In the genomic region with DNA sequence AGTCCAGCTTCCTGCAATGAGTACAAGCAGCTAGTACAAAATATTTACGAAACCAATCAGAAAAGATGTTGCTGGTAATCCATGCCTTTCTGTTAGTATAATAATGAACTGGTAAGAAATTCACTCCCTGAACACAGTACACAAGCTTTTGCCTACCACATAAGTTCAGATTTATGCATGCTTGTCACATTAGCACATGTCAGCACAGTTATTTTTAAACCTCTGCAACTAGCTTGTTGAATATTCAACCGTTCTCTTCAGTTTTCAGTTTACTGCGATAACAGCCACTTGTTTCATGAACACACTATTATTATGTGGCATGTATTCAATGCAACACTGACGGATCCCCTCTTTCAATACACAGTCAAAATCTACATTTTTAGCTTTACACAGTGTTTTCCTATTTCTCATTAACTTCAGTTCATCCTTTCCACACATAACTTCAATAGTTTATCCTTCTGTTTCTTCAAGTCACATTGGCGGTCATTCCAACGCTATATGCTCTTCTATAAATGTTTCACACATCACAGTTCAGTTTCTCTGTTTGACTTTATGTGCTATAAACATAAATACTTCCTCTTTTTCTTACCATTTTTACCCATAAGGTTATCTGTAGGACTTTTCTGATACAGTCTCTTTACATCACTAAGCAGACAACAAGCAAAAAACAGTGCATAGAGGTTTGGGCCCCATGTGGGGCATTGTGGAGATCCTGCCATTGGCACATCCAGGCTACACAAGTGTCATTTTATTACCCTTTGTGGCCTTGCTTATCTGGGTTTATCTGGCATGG, we compare ENCODE assay signal across 12 cellular contexts.
DNase-seq lines count a peak whose midpoint lies in the region; ATAC-seq and TF ChIP-seq lines count a peak whose summit lies in the region.
"Had no signal": no experiment of that assay in that cellular context is flagged by ENCODE, and none has a peak within 500 bp of the region (broad histone marks: within the 10 kb centered on the region; RNA-seq: fewer than 3 reads in every experiment).

No MANE protein-coding gene starts in this region.

- H3K36me3 Mint-ChIP-seq in T-helper 17 cell (ENCODE audit: low read depth), result peaks cover 2% of the 10 kb centered on the region
- H3K36me3 Mint-ChIP-seq in activated T-helper 2 cell treated with anti-CD3 and anti-CD28 coated beads, Interferon-gamma antibody, Interleukin-2, Interleukin-4, amounts not matched to agents 10 μg/mL and 5 μg/mL and 100 μg/mL, durations not matched to agents 14 hours and 24 hours and 36 hours (ENCODE audit: low read depth), result peaks cover 21% of the 10 kb centered on the region

- H3K27me3 ChIP-seq in mammary epithelial cell (ENCODE audit: insufficient read depth, low read length), result no peaks in the 10 kb centered on the region
- H3K27me3 ChIP-seq: MG63, vagina had no signal

- H3K27ac ChIP-seq in mammary epithelial cell (ENCODE audit: insufficient read depth, low read depth, low read length), result no peak overlapping the region
- H3K27ac ChIP-seq: vagina had no signal

- H3K9me3 ChIP-seq in T-helper 17 cell (ENCODE audit: control insufficient read depth, low read length, poor library complexity, severe bottlenecking) (no peaks in the 10 kb centered on the region), mammary epithelial cell (replicated peaks; ENCODE audit: insufficient read depth, low read length) (no peaks in the 10 kb centered on the region)
- H3K9me3 ChIP-seq: MG63, vagina had no signal

- peak; percentile 77 for ATAC-seq in GM19455 (IDR thresholded peaks at IDR 0.05; ENCODE audit: unreplicated experiment)
- ATAC-seq in HG03066 (IDR thresholded peaks at IDR 0.05; ENCODE audit: low read depth, unreplicated experiment), result peak; percentile 70
- no peak for ATAC-seq in T-helper 17 cell

- H3K36me3 ChIP-seq in mammary epithelial cell (ENCODE audit: insufficient read depth, low read length), result no peaks in the 10 kb centered on the region
- H3K36me3 ChIP-seq: MG63, vagina had no signal

- H3K9ac ChIP-seq in mammary epithelial cell (ENCODE audit: insufficient read depth, low read length), result no peak overlapping the region

- no peaks in the 10 kb centered on the region for H4K20me1 ChIP-seq in mammary epithelial cell (ENCODE audit: insufficient read depth, low read length)

- H3K4me3 ChIP-seq in mammary epithelial cell (replicated peaks in 1 of 3; ENCODE audit: insufficient read depth in 1 of 3, low read depth in 2 of 3, low read length in 3 of 3), result no peak overlapping the region
- H3K4me3 ChIP-seq: MG63, vagina had no signal

- intact Hi-C loops in activated T-helper 2 cell treated with anti-CD3 and anti-CD28 coated beads, Interferon-gamma antibody, Interleukin-2, Interleukin-4, amounts not matched to agents 10 μg/mL and 5 μg/mL and 100 μg/mL, durations not matched to agents 14 hours and 24 hours and 36 hours (cut with micrococcal nuclease), result no loop called here
- intact Hi-C loops in mammary epithelial cell (cut with micrococcal nuclease), result no loop called here

- dilution Hi-C loops in mammary epithelial cell (cut with HindIII; ENCODE audit: low sequenced_read_pairs), result no loop called here

- in situ Hi-C loops in mammary epithelial cell (cut with MboI; ENCODE audit: low sequenced_read_pairs in 2 of 2), result no loop called here

- H3K27me3 Mint-ChIP-seq in T-helper 17 cell, result no peaks in the 10 kb centered on the region
- no peaks in the 10 kb centered on the region for H3K27me3 Mint-ChIP-seq in activated T-helper 2 cell treated with anti-CD3 and anti-CD28 coated beads, Interferon-gamma antibody, Interleukin-2, Interleukin-4, amounts not matched to agents 10 μg/mL and 5 μg/mL and 100 μg/mL, durations not matched to agents 14 hours and 24 hours and 36 hours (ENCODE audit: low read depth)
- H3K27me3 Mint-ChIP-seq: activated CD4-positive, alpha-beta T cell treated with anti-CD3 and anti-CD28 coated beads, Interleukin-2, amount 10 ng/mL, durations not matched to agents 24 days and 14 days had no signal

- BruUV-seq in mammary epithelial cell (replicated peaks; lab: Mats Ljungman, UMichigan), result no TSS peak

- H2AFZ ChIP-seq in mammary epithelial cell (ENCODE audit: low read depth, low read length), result no peak overlapping the region

- no peak overlapping the region for H3K27ac Mint-ChIP-seq in T-helper 17 cell
- no peak overlapping the region for H3K27ac Mint-ChIP-seq in activated T-helper 2 cell treated with anti-CD3 and anti-CD28 coated beads, Interferon-gamma antibody, Interleukin-2, Interleukin-4, amounts not matched to agents 10 μg/mL and 5 μg/mL and 100 μg/mL, durations not matched to agents 14 hours and 24 hours and 36 hours
- H3K27ac Mint-ChIP-seq: activated CD4-positive, alpha-beta T cell treated with anti-CD3 and anti-CD28 coated beads, Interleukin-2, amount 10 ng/mL, durations not matched to agents 24 days and 14 days had no signal

- peak overlapping the region; percentile 58 for H3K4me3 Mint-ChIP-seq in T-helper 17 cell
- no peak overlapping the region for H3K4me3 Mint-ChIP-seq in activated T-helper 2 cell treated with anti-CD3 and anti-CD28 coated beads, Interferon-gamma antibody, Interleukin-2, Interleukin-4, amounts not matched to agents 10 μg/mL and 5 μg/mL and 100 μg/mL, durations not matched to agents 14 hours and 24 hours and 36 hours (ENCODE audit: low read depth)
- H3K4me3 Mint-ChIP-seq: activated CD4-positive, alpha-beta T cell treated with anti-CD3 and anti-CD28 coated beads, Interleukin-2, amount 10 ng/mL, durations not matched to agents 24 days and 14 days had no signal

- peaks cover 22% of the 10 kb centered on the region for H3K4me1 Mint-ChIP-seq in T-helper 17 cell
- H3K4me1 Mint-ChIP-seq in activated T-helper 2 cell treated with anti-CD3 and anti-CD28 coated beads, Interferon-gamma antibody, Interleukin-2, Interleukin-4, amounts not matched to agents 10 μg/mL and 5 μg/mL and 100 μg/mL, durations not matched to agents 14 hours and 24 hours and 36 hours (ENCODE audit: low read depth), result peaks cover 10% of the 10 kb centered on the region

- H3K79me2 ChIP-seq in mammary epithelial cell (ENCODE audit: insufficient read depth, low read length), result no peaks in the 10 kb centered on the region

- DNase-seq in GM10248 (ENCODE audit: extremely low spot score) (peak; percentile 3), T-helper 17 cell (no peak), NCI-H2029 treated with DMSO at 0.1 percent for 48 hours (lab: John Stamatoyannopoulos, UW) (no peak), mammary epithelial cell (no peak), SW 1271 (lab: John Stamatoyannopoulos, UW) (no peak)
- no peak for DNase-seq in activated T-helper 2 cell treated with anti-CD3 and anti-CD28 coated beads, Interferon-gamma antibody, Interleukin-2, Interleukin-4, amounts not matched to agents 10 μg/mL and 5 μg/mL and 100 μg/mL, durations not matched to agents 14 hours and 24 hours and 36 hours (ENCODE audit: low spot score)
- DNase-seq: activated CD4-positive, alpha-beta T cell treated with anti-CD3 and anti-CD28 coated beads, Interleukin-2, amount 10 ng/mL, durations not matched to agents 24 days and 14 days; MG63; NCI-H2171 treated with DMSO at 0.1 percent for 48 hours had no signal

- TF ChIP-seq CTCF in GM10248 (IDR thresholded peaks at IDR 0.05; ENCODE audit: control extremely low read depth, extremely low read depth, low read depth, missing control alignments) (no peak), mammary epithelial cell (conservative IDR thresholded peaks at IDR 0.05 in 1 of 2, IDR thresholded peaks at IDR 0.05 in 1 of 2; ENCODE audit: extremely low read depth in 1 of 2, insufficient read depth in 1 of 2, low read depth in 1 of 2, low read length in 2 of 2) (no peak)

- no CpG with 5 or more reads among the region's 6 CpGs for WGBS in mammary epithelial cell (ENCODE audit: low coverage, missing lambda C conversion rate)

- H3K9me3 Mint-ChIP-seq in activated T-helper 2 cell treated with anti-CD3 and anti-CD28 coated beads, Interferon-gamma antibody, Interleukin-2, Interleukin-4, amounts not matched to agents 10 μg/mL and 5 μg/mL and 100 μg/mL, durations not matched to agents 14 hours and 24 hours and 36 hours, result no peaks in the 10 kb centered on the region
- H3K9me3 Mint-ChIP-seq: activated CD4-positive, alpha-beta T cell treated with anti-CD3 and anti-CD28 coated beads, Interleukin-2, amount 10 ng/mL, durations not matched to agents 24 days and 14 days had no signal

- CTCF ChIA-PET in GM10248 (lab: Yijun Ruan, JAX), result interaction anchor here (1.3 to 1.7 kb wide), 2 partner anchors 17 to 24 kb away, joined by 4 to 5 read pairs; no protein-coding TSS in a partner anchor
- CTCF ChIA-PET in mammary epithelial cell (lab: Charles Lee; ENCODE audit: low non-redundant PET), result no interaction called here

- POLR2A ChIA-PET in GM10248 (lab: Yijun Ruan, JAX), result no interaction called here

- no peaks in the 10 kb centered on the region for H3K4me1 ChIP-seq in mammary epithelial cell (ENCODE audit: insufficient read depth, low read length)
- H3K4me1 ChIP-seq: vagina had no signal

- H3K4me2 ChIP-seq in mammary epithelial cell (ENCODE audit: insufficient read depth, low read depth, low read length), result no peak overlapping the region
